8 cellular contexts compared by ENCODE assay signal in the genomic region with DNA sequence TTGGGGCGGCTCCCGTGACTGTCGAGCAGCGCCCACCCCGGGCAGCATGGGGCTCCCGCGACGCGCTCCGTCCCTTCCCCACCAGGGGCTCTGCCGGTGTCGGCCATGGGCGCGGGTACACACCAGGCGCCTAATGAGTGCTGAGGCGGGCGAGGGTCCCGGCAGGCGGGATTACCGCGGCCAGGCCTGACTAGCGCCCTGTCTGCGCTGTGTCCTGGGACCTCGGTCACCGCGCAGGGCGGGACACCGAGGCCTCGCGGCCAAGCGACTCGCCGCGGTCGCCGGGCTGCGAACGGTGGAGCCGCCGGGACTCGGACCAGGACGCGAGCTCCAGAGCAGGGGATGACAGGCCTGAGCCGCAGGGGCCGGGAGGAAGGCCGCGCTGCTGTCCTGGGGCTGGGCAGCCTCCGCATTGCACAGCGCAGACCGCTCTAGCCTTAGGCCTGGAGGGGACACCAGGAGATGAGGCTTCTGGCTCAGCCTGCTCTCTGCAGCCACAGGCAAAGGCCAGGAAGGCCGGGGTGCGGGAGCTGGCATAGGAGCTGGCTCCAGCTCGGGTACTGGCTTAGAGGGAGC. TPM values are rescaled to one million over a fixed set of nuclear protein-coding genes. Genes with fewer than 3 reads are reported as not detected.
A peak's percentile ranks its signal among the peaks of the same experiment; 100 is the strongest.
DNase-seq lines count a peak whose midpoint lies in the region; ATAC-seq, FAIRE-seq and TF ChIP-seq lines count a peak whose summit lies in the region.

No MANE protein-coding gene starts in this region.

- H4K20me1 ChIP-seq in IMR-90 (ENCODE audit: insufficient read depth, low read length) (peaks cover 43% of the 10 kb centered on the region), GM12878 (ENCODE audit: control insufficient read depth, insufficient read depth) (peaks cover 9% of the 10 kb centered on the region)

- CTCF ChIA-PET in IMR-90 (lab: Yijun Ruan, JAX) (no interaction called here), GM12878 (lab: Yijun Ruan, JAX) (interaction anchor here (1.1 to 2.4 kb wide), 11 partner anchors 9 to 307 kb away, joined by 3 to 16 read pairs (median 5); a partner anchor contains a TSS)

- no peak overlapping the region for H2BK20ac ChIP-seq in IMR-90 (ENCODE audit: low read depth, low read length)

- peak; percentile 68 for DNase-seq in D341Med (ENCODE audit: low spot score)
- peak; percentile 29 for DNase-seq in IMR-90
- DNase-seq in GM12878 (ENCODE audit: low read depth, low spot score) = no peak
- DNase-seq in immature natural killer cell = no peak
- DNase-seq in stimulated activated CD8-positive, alpha-beta memory T cell treated with anti-CD3 and anti-CD28 coated beads, Interleukin-4, amount 100 ng/mL, for 48 hours = peak; percentile 43
- DNase-seq in NCI-H128 (lab: John Stamatoyannopoulos, UW; ENCODE audit: unreplicated experiment) = no peak
- DNase-seq in NCI-H1092 treated with DMSO at 0.1 percent for 48 hours (lab: John Stamatoyannopoulos, UW) = no peak

- peaks cover 13 to 20% (median 17%) of the 10 kb centered on the region in 3 donors for H3K27me3 Mint-ChIP-seq in immature natural killer cell (ENCODE audit: low read depth in 3 of 3)

- H2AK9ac ChIP-seq in IMR-90 (replicated peaks; ENCODE audit: low read depth, low read length, poor library complexity) = peak overlapping the region; percentile 97

- no TSS peak for BruUV-seq in IMR-90 (replicated peaks; lab: Mats Ljungman, UMichigan)
- TSS peak; percentile 64 for BruUV-seq in GM12878 (replicated peaks; lab: Mats Ljungman, UMichigan)

- no peak for TF ChIP-seq CTCF in IMR-90 (conservative IDR thresholded peaks at IDR 0.05; ENCODE audit: low read depth, low read length)
- TF ChIP-seq CTCF in GM12878 (IDR thresholded peaks at IDR 0.05 in 2 of 3, conservative IDR thresholded peaks at IDR 0.05 in 1 of 3; ENCODE audit: control insufficient read depth in 2 of 3, extremely low read depth in 1 of 3, insufficient read depth in 1 of 3, low read depth in 3 of 3, low read length in 3 of 3) = no peak

- ATAC-seq in GM21367 (IDR thresholded peaks at IDR 0.05; ENCODE audit: unreplicated experiment) (peak; percentile 8), IMR-90 (ENCODE audit: low read depth) (peak; percentile 52), GM12878 (peak; percentile 53)

- SMC1A ChIA-PET in GM12878 (lab: Charles Lee; ENCODE audit: uncharacterized antibody, unreplicated experiment) = interaction anchor here (1.4 kb wide), 1 partner anchor 38 kb away, joined by 3 read pairs; no protein-coding TSS in a partner anchor

- H3K4me2 ChIP-seq in IMR-90 (ENCODE audit: low read depth, low read length) (peak overlapping the region; percentile 71), GM12878 (ENCODE audit: control insufficient read depth, insufficient read depth) (peak overlapping the region; percentile 79)

- TF ChIP-seq POLR2A in IMR-90 (IDR thresholded peaks at IDR 0.05; ENCODE audit: low read depth, low read length) (no peak), GM12878 (IDR thresholded peaks at IDR 0.05; ENCODE audit: low read depth, low read length) (no peak)

- peak overlapping the region; percentile 76 to 84; a peak in 3 of 4 replicates for H4K8ac ChIP-seq in IMR-90 (ENCODE audit: low read depth in 2 of 2, low read length in 2 of 2)

- peak overlapping the region; percentile 90 for H3K14ac ChIP-seq in IMR-90 (replicated peaks; ENCODE audit: low read depth, low read length)

- peak overlapping the region; percentile 19 for H4K5ac ChIP-seq in IMR-90 (ENCODE audit: low read depth, low read length)

- H2BK120ac ChIP-seq in IMR-90 (ENCODE audit: low read depth, low read length) = no peak overlapping the region

- H3K4me1 Mint-ChIP-seq in immature natural killer cell = peaks cover 20 to 25% of the 10 kb centered on the region in 2 donors

- H4K91ac ChIP-seq in IMR-90 (ENCODE audit: insufficient read depth, low read depth, low read length) = peak overlapping the region; percentile 38; the same call in 1 of the 2 replicates

- H3K27ac ChIP-seq in IMR-90 (ENCODE audit: insufficient read depth, low read length) = peak overlapping the region; percentile 40; the same call in 1 of the 2 replicates
- H3K27ac ChIP-seq in GM12878 (ENCODE audit: control insufficient read depth, insufficient read depth) = peak overlapping the region; percentile 42

- no peak overlapping the region for H2BK5ac ChIP-seq in IMR-90 (ENCODE audit: low read depth, low read length, poor library complexity, severe bottlenecking)

- H3K9ac ChIP-seq in IMR-90 (ENCODE audit: low read depth, low read length) (peak overlapping the region; percentile 48), GM12878 (ENCODE audit: control insufficient read depth, insufficient read depth, low read length) (peak overlapping the region; percentile 79)

- peaks cover 45% of the 10 kb centered on the region for H3K79me2 ChIP-seq in GM12878 (ENCODE audit: control insufficient read depth, insufficient read depth, low read length)

- POLR2A ChIA-PET in IMR-90 (lab: Charles Lee; ENCODE audit: unreplicated experiment) = interaction anchor here (0.7 kb wide), 1 partner anchor 33 kb away, joined by 3 read pairs; no protein-coding TSS in a partner anchor
- POLR2A ChIA-PET in GM12878 (lab: Charles Lee) = interaction anchor here (0.6 to 3.6 kb wide), 8 partner anchors 11 to 616 kb away, joined by 3 to 15 read pairs (median 3); a partner anchor contains a TSS

- H3K79me1 ChIP-seq in IMR-90 (ENCODE audit: low read depth in 1 of 2, low read length in 2 of 2) = peaks cover 22 to 72% of the 10 kb centered on the region in 2 experiments

- H3K27me3 ChIP-seq in IMR-90 (ENCODE audit: control insufficient read depth, insufficient read depth, low read length) = no peaks in the 10 kb centered on the region
- no peaks in the 10 kb centered on the region for H3K27me3 ChIP-seq in GM12878 (replicated peaks in 1 of 2; ENCODE audit: control insufficient read depth in 2 of 2, insufficient read depth in 2 of 2, low read length in 1 of 2)

- dilution Hi-C loops in IMR-90 (cut with HindIII; ENCODE audit: low sequenced_read_pairs, unreplicated experiment) = no loop called here

- H3K9me3 ChIP-seq in IMR-90 (ENCODE audit: control insufficient read depth, insufficient read depth, low read length) (no peaks in the 10 kb centered on the region), GM12878 (replicated peaks; ENCODE audit: control insufficient read depth, insufficient read depth, low read length) (no peaks in the 10 kb centered on the region)

- FAIRE-seq in GM12878 (lab: Jason Lieb, UNC) = no peak

- H2AK5ac ChIP-seq in IMR-90 (ENCODE audit: low read depth, low read length) = peak overlapping the region; percentile 90

- WGBS in IMR-90 (ENCODE audit: extremely low coverage in 2 of 2, insufficient read length in 1 of 2), 2 experiments = 2% methylated on average over 47 of the region's 53 CpGs; no CpG with 5 or more reads in 1 of the 2 experiments
- WGBS in GM12878 (ENCODE audit: insufficient coverage, insufficient replicate concordance, low lambda C conversion rate, missing lambda C conversion rate) = 2% methylated on average over 53 of the region's 53 CpGs

- H3K18ac ChIP-seq in IMR-90 (ENCODE audit: low read depth, low read length) = no peak overlapping the region

- H3K4ac ChIP-seq in IMR-90 (ENCODE audit: low read depth, low read length) = peak overlapping the region; percentile 84

- no peak for TF ChIP-seq EP300 in GM12878 (IDR thresholded peaks at IDR 0.05; ENCODE audit: borderline replicate concordance in 1 of 2, control insufficient read depth in 1 of 2, low read depth in 2 of 2, low read length in 2 of 2)

- in situ Hi-C loops in IMR-90 (cut with MboI; ENCODE audit: low sequenced_read_pairs) = no loop called here
- in situ Hi-C loops in GM12878 (cut with MboI) = no loop called here

- no peak overlapping the region for H2BK15ac ChIP-seq in IMR-90 (ENCODE audit: low read depth, low read length)

- no peak for TF ChIP-seq RAD21 in IMR-90 (IDR thresholded peaks at IDR 0.05; ENCODE audit: low read length)
- TF ChIP-seq RAD21 in GM12878 (IDR thresholded peaks at IDR 0.05; ENCODE audit: insufficient read depth, low read depth, low read length) = no peak

- H3K56ac ChIP-seq in IMR-90 (ENCODE audit: extremely low read depth, insufficient read depth, low read length) = no peak overlapping the region

- no peak overlapping the region for H3K27ac Mint-ChIP-seq in immature natural killer cell

- peaks cover 27% of the 10 kb centered on the region for H3K36me3 ChIP-seq in IMR-90 (ENCODE audit: control insufficient read depth, insufficient read depth, low read length)
- H3K36me3 ChIP-seq in GM12878 (ENCODE audit: control insufficient read depth in 2 of 2, insufficient read depth in 2 of 2, low read length in 1 of 2) = peaks cover 16% of the 10 kb centered on the region in 2 experiments

- H3K36me3 Mint-ChIP-seq in immature natural killer cell = peaks cover 6 to 15% (median 7%) of the 10 kb centered on the region in 3 donors

- peak overlapping the region; percentile 71 for H3K23ac ChIP-seq in IMR-90 (ENCODE audit: low read depth, low read length)

- no peaks in the 10 kb centered on the region for H3K9me3 Mint-ChIP-seq in immature natural killer cell

- intact Hi-C loops in IMR-90 (cut with micrococcal nuclease) (no loop called here), GM12878 (cut with micrococcal nuclease; ENCODE audit: unreplicated experiment) (no loop called here)

- peaks cover 14% of the 10 kb centered on the region for H3K4me1 ChIP-seq in IMR-90 (ENCODE audit: control insufficient read depth, insufficient read depth, low read length)
- H3K4me1 ChIP-seq in GM12878 (ENCODE audit: control insufficient read depth, insufficient read depth, low read length) = peaks cover 13% of the 10 kb centered on the region

- peaks cover 15% of the 10 kb centered on the region for H3K9me1 ChIP-seq in IMR-90 (ENCODE audit: insufficient read depth, low read length)

- H3K4me3 ChIP-seq in IMR-90 (ENCODE audit: insufficient read depth, low read depth, low read length) (peak overlapping the region; percentile 98), GM12878 (peak overlapping the region; percentile 76)

- RAD21 ChIA-PET in GM12878 (lab: Charles Lee; ENCODE audit: unreplicated experiment) = interaction anchor here (0.8 to 1.1 kb wide), 5 partner anchors 13 to 190 kb away, joined by 3 to 4 read pairs (median 3); a partner anchor contains a TSS

- H2AFZ ChIP-seq in IMR-90 (replicated peaks; ENCODE audit: low read length, poor library complexity) (peak overlapping the region; percentile 92), GM12878 (ENCODE audit: control insufficient read depth, low read depth, low read length) (peak overlapping the region; percentile 83)

- H3K4me3 Mint-ChIP-seq in immature natural killer cell = peak overlapping the region in 3 of 5 donors; percentile 7 to 55 (median 38)

RNA-seq across cellular contexts. Expression of a gene that starts 14.1 kb away (rescaled TPM):
- total RNA-seq in IMR-90 (2012; rRNA removed) (not detected in 2 replicates), GM12878 (2014; rRNA removed) (0.06 TPM in 1 of 2 replicates, not detected in the other), GM12878 (2014; rRNA removed; fragmentation: Illumina TruSeq; extraction: Trizol) (0.18 and 0.28 TPM in 2 replicates), GM12878 (2021) (0.21 and 0.51 TPM in 2 replicates)
- polyA plus RNA-seq in IMR-90 (2012; rRNA removed) (not detected in 2 replicates), GM12878 (2011; rRNA removed) (1.3 TPM in 2 replicates), GM12878 (2014; fragmentation: Illumina TruSeq; extraction: Trizol) (0.16 TPM in 1 of 2 replicates, not detected in the other), GM12878 (2014; fragmentation: Nextera tagmentation; extraction: Ambion mirVana) (under 1 TPM in 1 of 2 experiments, not detected in 1; 0.11 TPM), GM12878 (2014; rRNA removed) (0.06 and 0.35 TPM in 2 replicates), GM12878 (2016; fragmentation: Nextera tagmentation; extraction: Ambion mirVana) (1 to 10 TPM in 1 of 2 experiments, under 1 TPM in 1; 0.39 to 1.1 TPM), immature natural killer cell (not detected)
- 0.03 TPM in 1 of 2 replicates, not detected in the other for polyA plus RNA-seq in IMR-90 (2012; cell fraction: cytosol; rRNA removed)
- not detected in 2 replicates for polyA plus RNA-seq in IMR-90 (2012; cell fraction: nucleus; rRNA removed; ENCODE audit: low replicate concordance)
- 1.1 and 1.3 TPM in 2 replicates for total RNA-seq in GM12878 (2013; cell fraction: nucleolus; rRNA removed)
- 0.14 TPM for polyA plus RNA-seq in GM12878 (2011; ENCODE audit: low read depth)
- polyA plus RNA-seq in GM12878 (2011; cell fraction: cytosol; rRNA removed) = 2.2 TPM in 2 replicates
- 2.0 and 2.8 TPM in 2 replicates for polyA plus RNA-seq in GM12878 (2011; cell fraction: nucleus; rRNA removed)
- polyA plus RNA-seq in GM12878 (2012) = 0.37 and 0.56 TPM in 2 replicates
- 1.2 and 1.7 TPM in 2 replicates for polyA minus RNA-seq in GM12878 (2011; rRNA and poly(A)+ RNA removed)
- 0.67 TPM in 1 of 2 replicates, not detected in the other for polyA minus RNA-seq in GM12878 (2011; cell fraction: cytosol; rRNA and poly(A)+ RNA removed)
- 0.19 and 1.1 TPM in 2 replicates for polyA minus RNA-seq in GM12878 (2011; cell fraction: nucleus; rRNA and poly(A)+ RNA removed)

RNA-seq across cellular contexts. Expression of a gene that starts 16.3 kb away (rescaled TPM):
- total RNA-seq in IMR-90 (2012; rRNA removed) = 3.1 and 3.4 TPM in 2 replicates
- polyA plus RNA-seq in IMR-90 (2012; rRNA removed) = 7.1 and 8.5 TPM in 2 replicates
- 7.2 and 17.0 TPM in 2 replicates for polyA plus RNA-seq in IMR-90 (2012; cell fraction: cytosol; rRNA removed)
- polyA plus RNA-seq in IMR-90 (2012; cell fraction: nucleus; rRNA removed; ENCODE audit: low replicate concordance) = 9.5 and 25.7 TPM in 2 replicates
- total RNA-seq in GM12878 (2013; cell fraction: nucleolus; rRNA removed) = 0.32 and 0.58 TPM in 2 replicates
- total RNA-seq in GM12878 (2014; rRNA removed) = 0.11 and 0.28 TPM in 2 replicates
- total RNA-seq in GM12878 (2014; rRNA removed; fragmentation: Illumina TruSeq; extraction: Trizol) = 0.09 TPM in 2 replicates
- 0.21 and 0.32 TPM in 2 replicates for total RNA-seq in GM12878 (2021)
- 0.37 TPM for polyA plus RNA-seq in GM12878 (2011; ENCODE audit: low read depth)
- polyA plus RNA-seq in GM12878 (2011; rRNA removed) = 0.06 and 0.12 TPM in 2 replicates
- 0.15 and 0.30 TPM in 2 replicates for polyA plus RNA-seq in GM12878 (2011; cell fraction: cytosol; rRNA removed)
- polyA plus RNA-seq in GM12878 (2011; cell fraction: nucleus; rRNA removed) = 1.1 and 1.4 TPM in 2 replicates
- polyA plus RNA-seq in GM12878 (2012) = 0.85 and 1.1 TPM in 2 replicates
- polyA plus RNA-seq in GM12878 (2014; fragmentation: Illumina TruSeq; extraction: Trizol) = not detected in 2 replicates
- not detected for polyA plus RNA-seq in GM12878 (2014; fragmentation: Nextera tagmentation; extraction: Ambion mirVana)
- polyA plus RNA-seq in GM12878 (2014; rRNA removed) = 0.16 and 0.20 TPM in 2 replicates
- under 1 TPM; 0.08 to 0.13 TPM for polyA plus RNA-seq in GM12878 (2016; fragmentation: Nextera tagmentation; extraction: Ambion mirVana)
- polyA minus RNA-seq in GM12878 (2011; rRNA and poly(A)+ RNA removed) = 0.15 and 0.22 TPM in 2 replicates
- not detected in 2 replicates for polyA minus RNA-seq in GM12878 (2011; cell fraction: cytosol; rRNA and poly(A)+ RNA removed)
- 0.12 and 0.19 TPM in 2 replicates for polyA minus RNA-seq in GM12878 (2011; cell fraction: nucleus; rRNA and poly(A)+ RNA removed)
- under 1 TPM in 1 of 3 donors, not detected in 2; 0.19 TPM for polyA plus RNA-seq in immature natural killer cell

RNA-seq across cellular contexts. Expression of a gene that starts 19.7 kb away (rescaled TPM):
- total RNA-seq in IMR-90 (2012; rRNA removed) (not detected in 2 replicates), GM12878 (2014; rRNA removed) (not detected in 2 replicates), GM12878 (2014; rRNA removed; fragmentation: Illumina TruSeq; extraction: Trizol) (not detected in 2 replicates), GM12878 (2021) (not detected in 2 replicates)
- polyA plus RNA-seq in IMR-90 (2012; rRNA removed) (not detected in 2 replicates), GM12878 (2011; rRNA removed) (not detected in 2 replicates), GM12878 (2014; fragmentation: Illumina TruSeq; extraction: Trizol) (not detected in 2 replicates), GM12878 (2014; fragmentation: Nextera tagmentation; extraction: Ambion mirVana) (not detected), GM12878 (2014; rRNA removed) (not detected in 2 replicates), GM12878 (2016; fragmentation: Nextera tagmentation; extraction: Ambion mirVana) (not detected), immature natural killer cell (not detected)
- polyA plus RNA-seq in IMR-90 (2012; cell fraction: cytosol; rRNA removed) = not detected in 2 replicates
- not detected in 2 replicates for polyA plus RNA-seq in IMR-90 (2012; cell fraction: nucleus; rRNA removed; ENCODE audit: low replicate concordance)
- not detected in 2 replicates for total RNA-seq in GM12878 (2013; cell fraction: nucleolus; rRNA removed)
- polyA plus RNA-seq in GM12878 (2011; ENCODE audit: low read depth) = not detected
- not detected in 2 replicates for polyA plus RNA-seq in GM12878 (2011; cell fraction: cytosol; rRNA removed)
- polyA plus RNA-seq in GM12878 (2011; cell fraction: nucleus; rRNA removed) = not detected in 2 replicates
- not detected in 2 replicates for polyA plus RNA-seq in GM12878 (2012)
- polyA minus RNA-seq in GM12878 (2011; rRNA and poly(A)+ RNA removed) = not detected in 2 replicates
- polyA minus RNA-seq in GM12878 (2011; cell fraction: cytosol; rRNA and poly(A)+ RNA removed) = not detected in 2 replicates
- polyA minus RNA-seq in GM12878 (2011; cell fraction: nucleus; rRNA and poly(A)+ RNA removed) = not detected in 2 replicates

RNA-seq across cellular contexts. Expression of a gene that starts 29.4 kb away (rescaled TPM):
- not detected in 2 replicates for total RNA-seq in IMR-90 (2012; rRNA removed)
- not detected in 2 replicates for polyA plus RNA-seq in IMR-90 (2012; rRNA removed)
- not detected in 2 replicates for polyA plus RNA-seq in IMR-90 (2012; cell fraction: cytosol; rRNA removed)
- polyA plus RNA-seq in IMR-90 (2012; cell fraction: nucleus; rRNA removed; ENCODE audit: low replicate concordance) = not detected in 2 replicates
- not detected in 2 replicates for total RNA-seq in GM12878 (2013; cell fraction: nucleolus; rRNA removed)
- total RNA-seq in GM12878 (2014; rRNA removed) = not detected in 2 replicates
- not detected in 2 replicates for total RNA-seq in GM12878 (2014; rRNA removed; fragmentation: Illumina TruSeq; extraction: Trizol)
- not detected in 2 replicates for total RNA-seq in GM12878 (2021)
- polyA plus RNA-seq in GM12878 (2011; ENCODE audit: low read depth) = not detected
- polyA plus RNA-seq in GM12878 (2011; rRNA removed) = not detected in 2 replicates
- not detected in 2 replicates for polyA plus RNA-seq in GM12878 (2011; cell fraction: cytosol; rRNA removed)
- not detected in 2 replicates for polyA plus RNA-seq in GM12878 (2011; cell fraction: nucleus; rRNA removed)
- not detected in 2 replicates for polyA plus RNA-seq in GM12878 (2012)
- not detected in 2 replicates for polyA plus RNA-seq in GM12878 (2014; fragmentation: Illumina TruSeq; extraction: Trizol)
- not detected for polyA plus RNA-seq in GM12878 (2014; fragmentation: Nextera tagmentation; extraction: Ambion mirVana)
- not detected in 2 replicates for polyA plus RNA-seq in GM12878 (2014; rRNA removed)
- polyA plus RNA-seq in GM12878 (2016; fragmentation: Nextera tagmentation; extraction: Ambion mirVana) = not detected
- polyA minus RNA-seq in GM12878 (2011; rRNA and poly(A)+ RNA removed) = not detected in 2 replicates
- polyA minus RNA-seq in GM12878 (2011; cell fraction: cytosol; rRNA and poly(A)+ RNA removed) = not detected in 2 replicates
- polyA minus RNA-seq in GM12878 (2011; cell fraction: nucleus; rRNA and poly(A)+ RNA removed) = not detected in 2 replicates
- polyA plus RNA-seq in immature natural killer cell = under 1 TPM in 1 of 3 donors, not detected in 2; 0.62 TPM

RNA-seq across cellular contexts. Expression of a gene that starts 35.7 kb away (rescaled TPM):
- total RNA-seq in IMR-90 (2012; rRNA removed) = not detected in 2 replicates
- not detected in 2 replicates for polyA plus RNA-seq in IMR-90 (2012; rRNA removed)
- not detected in 2 replicates for polyA plus RNA-seq in IMR-90 (2012; cell fraction: cytosol; rRNA removed)
- not detected in 2 replicates for polyA plus RNA-seq in IMR-90 (2012; cell fraction: nucleus; rRNA removed; ENCODE audit: low replicate concordance)
- 0.33 TPM in 1 of 2 replicates, not detected in the other for total RNA-seq in GM12878 (2013; cell fraction: nucleolus; rRNA removed)
- 0.22 TPM in 1 of 2 replicates, not detected in the other for total RNA-seq in GM12878 (2014; rRNA removed)
- not detected in 2 replicates for total RNA-seq in GM12878 (2014; rRNA removed; fragmentation: Illumina TruSeq; extraction: Trizol)
- not detected in 2 replicates for total RNA-seq in GM12878 (2021)
- polyA plus RNA-seq in GM12878 (2011; ENCODE audit: low read depth) = not detected
- polyA plus RNA-seq in GM12878 (2011; rRNA removed) = not detected in 2 replicates
- polyA plus RNA-seq in GM12878 (2011; cell fraction: cytosol; rRNA removed) = 0.05 TPM in 1 of 2 replicates, not detected in the other
- polyA plus RNA-seq in GM12878 (2011; cell fraction: nucleus; rRNA removed) = 0.04 TPM in 1 of 2 replicates, not detected in the other
- 0.13 and 0.23 TPM in 2 replicates for polyA plus RNA-seq in GM12878 (2012)
- not detected in 2 replicates for polyA plus RNA-seq in GM12878 (2014; fragmentation: Illumina TruSeq; extraction: Trizol)
- not detected for polyA plus RNA-seq in GM12878 (2014; fragmentation: Nextera tagmentation; extraction: Ambion mirVana)
- polyA plus RNA-seq in GM12878 (2014; rRNA removed) = 0.11 TPM in 1 of 2 replicates, not detected in the other
- under 1 TPM; 0.37 to 0.50 TPM for polyA plus RNA-seq in GM12878 (2016; fragmentation: Nextera tagmentation; extraction: Ambion mirVana)
- not detected in 2 replicates for polyA minus RNA-seq in GM12878 (2011; rRNA and poly(A)+ RNA removed)
- not detected in 2 replicates for polyA minus RNA-seq in GM12878 (2011; cell fraction: cytosol; rRNA and poly(A)+ RNA removed)
- not detected in 2 replicates for polyA minus RNA-seq in GM12878 (2011; cell fraction: nucleus; rRNA and poly(A)+ RNA removed)
- polyA plus RNA-seq in immature natural killer cell = not detected

Comparison
In these comparisons a context has a peak if more than half of its experiments do, and no peak if none do; other contexts are left out.
1. DNase-seq: peak in D341Med (single experiment), IMR-90 (single experiment) and stimulated activated CD8-positive, alpha-beta memory T cell treated with anti-CD3 and anti-CD28 coated beads, Interleukin-4, amount 100 ng/mL, for 48 hours (single experiment); none in GM12878 (single experiment), immature natural killer cell (0 of 3), NCI-H128 (single experiment) and NCI-H1092 treated with DMSO at 0.1 percent for 48 hours (single experiment).
2. Peak in every context shown above with its lines, with median percentiles within 50 percentile points of each other: ATAC-seq.